8 cellular contexts compared by ENCODE assay signal in genomic region chr12:632102-632696, GRCh38. TPM values are rescaled to one million over a fixed set of nuclear protein-coding genes. Genes with fewer than 3 reads are reported as not detected.
A peak's percentile ranks its signal among the peaks of the same experiment; 100 is the strongest.
DNase-seq lines count a peak whose midpoint lies in the region; ATAC-seq and TF ChIP-seq lines count a peak whose summit lies in the region.

No MANE protein-coding gene starts in this region.

- H3K9me3 ChIP-seq in PC-3 (ENCODE audit: low read length) (no peaks in the 10 kb centered on the region), neuronal stem cell (replicated peaks in 1 of 2; ENCODE audit: control insufficient read depth in 2 of 2, insufficient read depth in 1 of 2, low read depth in 1 of 2, low read length in 2 of 2) (no peaks in the 10 kb centered on the region)

- H3K27ac Mint-ChIP-seq in GM23338, result peak overlapping the region; percentile 8; the same call in 1 of the 2 replicates

- no peaks in the 10 kb centered on the region for H3K9me3 Mint-ChIP-seq in GM23338

- intact Hi-C loops in PC-3 (cut with micrococcal nuclease), result no loop called here

- peaks cover 12% of the 10 kb centered on the region; the same call in 1 of the 2 replicates for H3F3A ChIP-seq in GM23338 (replicated peaks; ENCODE audit: low read depth)
- no peaks in the 10 kb centered on the region for H3F3A ChIP-seq in PC-3 (ENCODE audit: low read length, unreplicated experiment)

- H2BK120ac ChIP-seq in neuronal stem cell (ENCODE audit: low read depth, low read length), result no peak overlapping the region

- H3K4me3 Mint-ChIP-seq in GM23338, result 0 out of 3 replicates have a peak overlapping the region, but pooled peaks have one; percentile 2

- H3K36me3 Mint-ChIP-seq in GM23338 (ENCODE audit: low read depth), result no peaks in the 10 kb centered on the region

- no peak overlapping the region for H2BK5ac ChIP-seq in neuronal stem cell (ENCODE audit: low read length)

- H4K91ac ChIP-seq in neuronal stem cell (ENCODE audit: low read depth, low read length, poor library complexity), result no peak overlapping the region

- TF ChIP-seq CTCF in GM23338 (conservative IDR thresholded peaks at IDR 0.05; ENCODE audit: low read depth in 2 of 2), result no peak
- TF ChIP-seq CTCF in PC-3 (conservative IDR thresholded peaks at IDR 0.05; ENCODE audit: low read depth, low read length), result no peak
- TF ChIP-seq CTCF in epithelial cell of proximal tubule (conservative IDR thresholded peaks at IDR 0.05; ENCODE audit: low read depth, low read length), result no peak

- no peak overlapping the region for H3K4me3 ChIP-seq in GM23338
- H3K4me3 ChIP-seq in PC-3 (ENCODE audit: low read length), result peak overlapping the region; percentile 0; the same call in 1 of the 2 replicates
- H3K4me3 ChIP-seq in epithelial cell of proximal tubule (ENCODE audit: low read depth, low read length), result no peak overlapping the region
- no peak overlapping the region for H3K4me3 ChIP-seq in neuronal stem cell (ENCODE audit: low read length in 2 of 2)

- H3K36me3 ChIP-seq in GM23338 (ENCODE audit: insufficient read depth) (no peaks in the 10 kb centered on the region), PC-3 (ENCODE audit: low read depth, low read length) (no peaks in the 10 kb centered on the region), neuronal stem cell (replicated peaks in 1 of 2; ENCODE audit: control insufficient read depth in 2 of 2, insufficient read depth in 2 of 2, low read length in 2 of 2) (no peaks in the 10 kb centered on the region)

- H3K79me1 ChIP-seq in neuronal stem cell (ENCODE audit: low read depth, low read length), result no peaks in the 10 kb centered on the region

- no TSS peak for BruUV-seq in PC-3 (replicated peaks; lab: Mats Ljungman, UMichigan)

- H3K4me1 ChIP-seq in GM23338 (ENCODE audit: insufficient read depth) (peaks cover 26% of the 10 kb centered on the region), PC-3 (ENCODE audit: insufficient read depth, low read length) (peaks cover 15% of the 10 kb centered on the region), neuronal stem cell (ENCODE audit: control insufficient read depth in 2 of 2, insufficient read depth in 1 of 2, low read depth in 1 of 2, low read length in 2 of 2) (peaks cover 5 to 11% of the 10 kb centered on the region in 2 donors)

- H4K20me1 ChIP-seq in GM23338 (replicated peaks; ENCODE audit: insufficient read depth), result no peaks in the 10 kb centered on the region
- H4K20me1 ChIP-seq in PC-3 (ENCODE audit: low read length), result no peaks in the 10 kb centered on the region

- H3K79me2 ChIP-seq in GM23338 (replicated peaks; ENCODE audit: insufficient read depth) (no peaks in the 10 kb centered on the region), PC-3 (ENCODE audit: low read length) (no peaks in the 10 kb centered on the region)

- H2BK15ac ChIP-seq in neuronal stem cell (ENCODE audit: low read length), result no peak overlapping the region

- CTCF ChIA-PET in PC-3 (lab: Charles Lee), result no interaction called here

- H3K27ac ChIP-seq in GM23338 (ENCODE audit: low read depth) (peak overlapping the region; percentile 79), PC-3 (ENCODE audit: low read length) (peak overlapping the region; percentile 48), neuronal stem cell (replicated peaks; ENCODE audit: low read length) (peak overlapping the region; percentile 29)

- H3K4me1 Mint-ChIP-seq in GM23338, result peaks cover 36% of the 10 kb centered on the region

- H3K14ac ChIP-seq in neuronal stem cell (ENCODE audit: low read length), result no peak overlapping the region

- H3K4me2 ChIP-seq in GM23338 (no peak overlapping the region), PC-3 (ENCODE audit: low read length) (peak overlapping the region; percentile 71), neuronal stem cell (ENCODE audit: insufficient read depth, low read length, poor library complexity, severe bottlenecking) (peak overlapping the region; percentile 13)

- POLR2A ChIA-PET in PC-3 (lab: Charles Lee; ENCODE audit: unreplicated experiment), result no interaction called here

- no peaks in the 10 kb centered on the region for H3K9me2 ChIP-seq in GM23338 (ENCODE audit: insufficient read depth)
- no peaks in the 10 kb centered on the region for H3K9me2 ChIP-seq in PC-3 (replicated peaks; ENCODE audit: low read length)

- H4K8ac ChIP-seq in neuronal stem cell (ENCODE audit: low read depth, low read length), result no peak overlapping the region

- H3K27me3 ChIP-seq in GM23338 (ENCODE audit: insufficient read depth), result no peaks in the 10 kb centered on the region
- H3K27me3 ChIP-seq in PC-3 (ENCODE audit: low read length), result no peaks in the 10 kb centered on the region
- H3K27me3 ChIP-seq in neuronal stem cell (ENCODE audit: control insufficient read depth in 3 of 3, insufficient read depth in 3 of 3, low read depth in 1 of 3, low read length in 3 of 3), result no peaks in the 10 kb centered on the region

- DNase-seq in GM23338 (ENCODE audit: low spot score) (peak; percentile 76), PC-3 (peak; percentile 72), epithelial cell of proximal tubule (ENCODE audit: low read depth) (peak; percentile 77), neuronal stem cell (ENCODE audit: low spot score) (peak; percentile 46), DMS153 (lab: John Stamatoyannopoulos, UW) (no peak)
- DNase-seq in activated CD4-positive, alpha-beta T cell treated with anti-CD3 and anti-CD28 coated beads, Interleukin-2, amount 50 U/mL, for 4 hours, result no peak
- DNase-seq in activated CD4-positive, CD25-positive, alpha-beta regulatory T cell (lab: John Stamatoyannopoulos, UW), result no peak

- H3K18ac ChIP-seq in neuronal stem cell (ENCODE audit: low read length), result no peak overlapping the region

- H3K4ac ChIP-seq in neuronal stem cell (ENCODE audit: low read length), result no peak overlapping the region

- no CpG with 5 or more reads among the region's 7 CpGs for WGBS in neuronal stem cell (ENCODE audit: extremely low coverage in 2 of 2, insufficient read length in 2 of 2, insufficient replicate concordance in 1 of 2), 2 donors

- no peak overlapping the region for H3K23ac ChIP-seq in neuronal stem cell (ENCODE audit: low read depth, low read length, poor library complexity)

- H2AFZ ChIP-seq in GM23338, result peak overlapping the region; percentile 3; the same call in 1 of the 2 replicates
- peak overlapping the region; percentile 62 for H2AFZ ChIP-seq in PC-3 (ENCODE audit: low read length)
- H2AFZ ChIP-seq in neuronal stem cell (ENCODE audit: low read length), result peak overlapping the region; percentile 78

- ATAC-seq in GM23338 (peak; percentile 54), PC-3 (peak; percentile 90), HG03442 (IDR thresholded peaks at IDR 0.05; ENCODE audit: unreplicated experiment) (no peak)

- no peak overlapping the region for H2AK5ac ChIP-seq in neuronal stem cell (ENCODE audit: low read depth, low read length)

- H3K27me3 Mint-ChIP-seq in GM23338 (ENCODE audit: insufficient read depth, low read depth, poor library complexity), result peaks cover 15% of the 10 kb centered on the region

- H3K9ac ChIP-seq in PC-3 (ENCODE audit: low read length) (no peak overlapping the region), neuronal stem cell (ENCODE audit: low read depth, low read length, poor library complexity) (no peak overlapping the region)

- no peak overlapping the region for H2BK12ac ChIP-seq in neuronal stem cell (ENCODE audit: low read length)

TF ChIP-seq in GM23338, 12 proteins besides CTCF, POLR2A, EP300 and RAD21 (continues in another document):
- TF ChIP-seq STAT1 (IDR thresholded peaks at IDR 0.05; ENCODE audit: unreplicated experiment) (no peak), JUNB (IDR thresholded peaks at IDR 0.05; ENCODE audit: unreplicated experiment) (no peak), NANOG (IDR thresholded peaks at IDR 0.05; ENCODE audit: borderline replicate concordance) (no peak), ETS1 (IDR thresholded peaks at IDR 0.05) (no peak), ZNF331 (CRISPR knock-in tag; IDR thresholded peaks at IDR 0.05; ENCODE audit: low read depth) (no peak), EZH2phosphoT487 (IDR thresholded peaks at IDR 0.05; ENCODE audit: unreplicated experiment) (no peak), ZNF114 (CRISPR knock-in tag; IDR thresholded peaks at IDR 0.05) (no peak), EZH2 (IDR thresholded peaks at IDR 0.05; ENCODE audit: low read depth, unreplicated experiment) (no peak)

RNA-seq across cellular contexts. Expression of gene NINJ2, which starts 31.0 kb away (rescaled TPM):
- 0.94 and 2.1 TPM in 2 replicates for total RNA-seq in GM23338 (2014; rRNA removed; shearing (Covaris generic))
- polyA plus RNA-seq in GM23338 (2016; fragmentation: Nextera tagmentation; extraction: Ambion mirVana), result 1.2 and 2.6 TPM in 2 replicates
- total RNA-seq in PC-3 (2014; rRNA removed) (not detected in 2 replicates), epithelial cell of proximal tubule (1.1 TPM in 1 of 2 replicates, not detected in the other)
- 0.52 TPM for polyA plus RNA-seq in neuronal stem cell (2013, experiment 1 of 2)
- 0.42 TPM for polyA plus RNA-seq in neuronal stem cell (2013, experiment 2 of 2)

Comparison
In these comparisons a context has a peak if more than half of its experiments do, and no peak if none do; other contexts are left out.
1. DNase-seq: peak in GM23338 (single experiment), PC-3 (single experiment), epithelial cell of proximal tubule (single experiment) and neuronal stem cell (single experiment); none in DMS153 (single experiment), activated CD4-positive, alpha-beta T cell treated with anti-CD3 and anti-CD28 coated beads, Interleukin-2, amount 50 U/mL, for 4 hours (0 of 2) and activated CD4-positive, CD25-positive, alpha-beta regulatory T cell (0 of 4).
2. H2AFZ ChIP-seq: peak in every context shown above with its lines; median percentile 78 in neuronal stem cell; 62 in PC-3; 3 in GM23338.
3. H3K27ac ChIP-seq: peak in every context shown above with its lines; median percentile 79 in GM23338; 48 in PC-3; 29 in neuronal stem cell.